In genomic region chr4:113781439-113782040, GRCh38 we compare ENCODE assay signal across 8 cellular contexts. TPM values are rescaled to one million over a fixed set of nuclear protein-coding genes. Genes with fewer than 3 reads are reported as not detected.
A peak's percentile ranks its signal among the peaks of the same experiment; 100 is the strongest.
DNase-seq lines count a peak whose midpoint lies in the region; ATAC-seq and TF ChIP-seq lines count a peak whose summit lies in the region.

No MANE protein-coding gene starts in this region.

- peaks cover 0 to 5% of the 10 kb centered on the region in 2 donors for H3K4me1 ChIP-seq in right atrium auricular region

- ATAC-seq in Right ventricle myocardium superior (ENCODE audit: poor library complexity), result peak; percentile 56
- no peak for ATAC-seq in HG03521 (IDR thresholded peaks at IDR 0.05; ENCODE audit: unreplicated experiment)

- H3K27me3 ChIP-seq in right atrium auricular region, result no peaks in the 10 kb centered on the region

- no peaks in the 10 kb centered on the region for H3K36me3 ChIP-seq in right atrium auricular region

- intact Hi-C loops in Right ventricle myocardium superior (cut with DNase I), result loop anchor here (10.0 kb wide), 1 partner anchor 603 kb away; no protein-coding TSS in a partner anchor

- TF ChIP-seq POLR2A in NB4 (IDR thresholded peaks at IDR 0.05; ENCODE audit: extremely low read depth, insufficient read length), result no peak

- no peaks in the 10 kb centered on the region for H3K9me3 ChIP-seq in right atrium auricular region

- TF ChIP-seq CTCF in right atrium auricular region (IDR thresholded peaks at IDR 0.05) (peak in 1 of 2 donors; percentile 76), NB4 (IDR thresholded peaks at IDR 0.05; ENCODE audit: low read depth, low read length) (peak; percentile 29)

- H3K4me3 ChIP-seq in right atrium auricular region (no peak overlapping the region), NB4 (ENCODE audit: low read depth, low read length) (no peak overlapping the region)

- no peak overlapping the region for H3K27ac ChIP-seq in right atrium auricular region

- DNase-seq in Right ventricle myocardium superior, result no peak
- no peak for DNase-seq in right atrium auricular region (ENCODE audit: low spot score)
- DNase-seq in NB4 (ENCODE audit: low read depth), result peak; percentile 45
- peak; percentile 74 for DNase-seq in cerebellar cortex (ENCODE audit: low spot score)
- peak; percentile 24 for DNase-seq in midbrain (lab: John Stamatoyannopoulos, UW)
- DNase-seq in stimulated activated CD8-positive, alpha-beta memory T cell treated with anti-CD3 and anti-CD28 coated beads, Interleukin-4, amount 100 ng/mL, for 48 hours, result no peak
- DNase-seq in NCI-H187 (lab: John Stamatoyannopoulos, UW), result no peak

RNA-seq across cellular contexts. Expression of gene CAMK2D, which starts 20.0 kb away (rescaled TPM):
- total RNA-seq in Right ventricle myocardium superior (194 TPM), right atrium auricular region (100 to 1,000 TPM; 132 to 187 TPM)

Comparison
In these comparisons a context has a peak if more than half of its experiments do, and no peak if none do; other contexts are left out.
1. DNase-seq: peak in NB4 (single experiment), cerebellar cortex (single experiment) and midbrain (single experiment); none in Right ventricle myocardium superior (single experiment), right atrium auricular region (single experiment), stimulated activated CD8-positive, alpha-beta memory T cell treated with anti-CD3 and anti-CD28 coated beads, Interleukin-4, amount 100 ng/mL, for 48 hours (single experiment) and NCI-H187 (0 of 2).